Comparison of ENCODE assay signal across 12 cellular contexts in the genomic region with DNA sequence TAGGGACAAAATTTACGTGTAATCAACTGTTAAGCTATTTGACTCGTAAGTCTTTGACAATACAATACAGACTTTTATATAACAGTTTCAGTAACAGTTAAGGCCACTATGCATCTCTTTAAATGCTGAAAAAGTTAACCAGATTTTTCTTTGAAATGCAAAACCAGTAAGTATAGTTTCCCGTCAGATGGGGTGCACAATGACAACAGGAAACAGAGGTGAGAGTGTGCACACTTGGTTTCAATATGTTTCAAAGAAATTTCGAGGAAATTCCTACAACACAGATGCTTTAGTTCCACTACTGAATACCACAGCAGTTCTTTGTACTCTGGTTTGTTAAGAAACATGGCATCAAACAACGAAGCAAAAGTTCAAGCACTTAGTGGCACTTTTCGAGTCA. TPM values are rescaled to one million over a fixed set of nuclear protein-coding genes. Genes with fewer than 3 reads are reported as not detected.
DNase-seq lines count a peak whose midpoint lies in the region; ATAC-seq and FAIRE-seq lines count a peak whose summit lies in the region.
"Had no signal": no experiment of that assay in that cellular context is flagged by ENCODE, and none has a peak within 500 bp of the region (broad histone marks: within the 10 kb centered on the region; RNA-seq: fewer than 3 reads in every experiment).

No MANE protein-coding gene starts in this region.

- no peaks in the 10 kb centered on the region for H3K27me3 ChIP-seq in small intestine (ENCODE audit: control insufficient read depth in 2 of 2, insufficient read depth in 2 of 2, low read length in 2 of 2)
- no peaks in the 10 kb centered on the region for H3K27me3 ChIP-seq in Karpas-422 (ENCODE audit: low read length)

- H2AFZ ChIP-seq in Karpas-422 (ENCODE audit: low read length) = no peak overlapping the region

- peaks cover 2 to 3% of the 10 kb centered on the region in 2 donors for H3K4me1 ChIP-seq in small intestine (ENCODE audit: control insufficient read depth in 2 of 2, insufficient read depth in 1 of 2, low read depth in 1 of 2, low read length in 1 of 2)
- no peaks in the 10 kb centered on the region for H3K4me1 ChIP-seq in Karpas-422 (ENCODE audit: low read length)

- no peaks in the 10 kb centered on the region for H4K20me1 ChIP-seq in Karpas-422 (ENCODE audit: insufficient read depth, low read depth, low read length)

- H3K79me2 ChIP-seq in Karpas-422 (ENCODE audit: low read length) = no peaks in the 10 kb centered on the region

- H3K4me2 ChIP-seq in Karpas-422 (ENCODE audit: low read depth, low read length, poor library complexity, severe bottlenecking) = no peak overlapping the region

- 50 to 76% (median 61%) methylated on average over 6 of the region's 6 CpGs for WGBS in small intestine, 3 donors

- no peak overlapping the region for H3K9ac ChIP-seq in Karpas-422 (ENCODE audit: low read length)

- H3K9me3 ChIP-seq in small intestine (ENCODE audit: control insufficient read depth, low read depth) (no peaks in the 10 kb centered on the region), Karpas-422 (ENCODE audit: low read length) (no peaks in the 10 kb centered on the region)
- H3K9me3 ChIP-seq: thoracic aorta had no signal

- FAIRE-seq in small intestine (lab: Jason Lieb, UNC) = no peak
- FAIRE-seq: H1 had no signal

- ATAC-seq in HG02763 (IDR thresholded peaks at IDR 0.05; ENCODE audit: unreplicated experiment) (peak; percentile 46), HG03095 (IDR thresholded peaks at IDR 0.05; ENCODE audit: unreplicated experiment) (no peak)

- H3K4me3 ChIP-seq in small intestine (ENCODE audit: low read depth in 1 of 2, low read length in 2 of 2) = no peak overlapping the region
- H3K4me3 ChIP-seq in Karpas-422 (ENCODE audit: low read length) = no peak overlapping the region
- H3K4me3 ChIP-seq: thoracic aorta had no signal

- no peaks in the 10 kb centered on the region for H3K9me2 ChIP-seq in Karpas-422 (replicated peaks; ENCODE audit: insufficient read depth, low read length)

- H3K27ac ChIP-seq in small intestine (ENCODE audit: low read depth in 1 of 2, low read length in 1 of 2) = no peak overlapping the region
- H3K27ac ChIP-seq in Karpas-422 (ENCODE audit: low read length) = no peak overlapping the region
- H3K27ac ChIP-seq: 22Rv1, thoracic aorta had no signal

- H3K36me3 ChIP-seq in small intestine (ENCODE audit: control insufficient read depth in 2 of 2, insufficient read depth in 2 of 2, low read length in 2 of 2) (peaks cover 0 to 4% of the 10 kb centered on the region in 2 donors), Karpas-422 (ENCODE audit: insufficient read depth, low read length) (no peaks in the 10 kb centered on the region)
- H3K36me3 ChIP-seq: thoracic aorta had no signal

- peak; percentile 33 for DNase-seq in activated CD4-positive, CD25-positive, alpha-beta regulatory T cell treated with anti-CD3 and anti-CD28 coated beads, Interleukin-2, amount 50 U/mL, for 16 hours (ENCODE audit: low read depth, low spot score)
- DNase-seq in activated CD4-positive, CD25-positive, alpha-beta regulatory T cell treated with anti-CD3 and anti-CD28 coated beads, Interleukin-2, amount 50 U/mL, for 72 hours = no peak
- DNase-seq in T-helper 22 cell (ENCODE audit: low read depth) (peak; percentile 37), small intestine (peak; percentile 65), DMS153 (lab: John Stamatoyannopoulos, UW) (no peak), Karpas-422 (no peak)
- DNase-seq: NCI-H526 had no signal

RNA-seq across cellular contexts. Expression of a gene that starts 48.4 kb away (rescaled TPM):
- polyA plus RNA-seq in small intestine = 10 to 100 TPM; 18.1 to 30.6 (median 25.0) TPM
- not detected in 2 replicates for total RNA-seq in Karpas-422 (2014; rRNA removed; shearing (Covaris generic); ENCODE audit: low replicate concordance)

RNA-seq across cellular contexts. Expression of a gene that starts 50.8 kb away (rescaled TPM):
- under 1 TPM in 2 of 3 donors, not detected in 1; 0.22 to 0.63 TPM for polyA plus RNA-seq in small intestine
- total RNA-seq in Karpas-422 (2014; rRNA removed; shearing (Covaris generic); ENCODE audit: low replicate concordance) = not detected in 2 replicates
- total RNA-seq: thoracic aorta had no signal

Comparison
In these comparisons a context has a peak if more than half of its experiments do, and no peak if none do; other contexts are left out.
1. DNase-seq: peak in activated CD4-positive, CD25-positive, alpha-beta regulatory T cell treated with anti-CD3 and anti-CD28 coated beads, Interleukin-2, amount 50 U/mL, for 16 hours (single experiment), T-helper 22 cell (single experiment) and small intestine (single experiment); none in activated CD4-positive, CD25-positive, alpha-beta regulatory T cell treated with anti-CD3 and anti-CD28 coated beads, Interleukin-2, amount 50 U/mL, for 72 hours (single experiment), DMS153 (single experiment) and Karpas-422 (single experiment).